15 cellular contexts compared by ENCODE assay signal in the genomic region with DNA sequence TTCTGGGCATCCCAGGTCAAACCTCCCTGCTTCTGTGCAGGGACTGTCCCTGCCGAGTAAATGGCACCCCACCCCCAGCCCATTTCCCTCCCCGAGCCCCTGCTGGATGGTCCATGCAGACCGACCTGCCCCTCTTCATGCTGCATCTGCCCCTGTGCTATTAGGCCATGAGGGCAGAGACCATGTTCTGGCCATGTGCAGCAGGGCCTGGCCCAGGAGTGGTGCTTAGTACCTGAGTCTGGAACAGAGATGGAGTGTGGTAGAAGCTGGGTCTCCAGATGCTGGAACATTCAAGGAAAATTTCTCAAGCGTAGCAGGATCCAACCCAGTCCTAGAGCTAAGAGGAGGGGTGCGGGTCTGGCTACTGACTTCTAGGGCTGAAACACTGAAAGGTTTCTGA.
"Had no signal": no experiment of that assay in that cellular context is flagged by ENCODE, and none has a peak within 500 bp of the region (broad histone marks: within the 10 kb centered on the region; RNA-seq: fewer than 3 reads in every experiment).

No MANE protein-coding gene starts in this region.

- H3K4me1 ChIP-seq: prostate gland, stomach, uterus had no signal

- H3K27ac ChIP-seq: hepatocyte, prostate gland, uterus had no signal

- ATAC-seq: activated CD8-positive, alpha-beta T cell treated with anti-CD3 and anti-CD28 coated beads, Interleukin-2, amount 10 ng/mL, durations not matched to agents 7 days and 5 days; naive thymus-derived CD4-positive, alpha-beta T cell; WTC11 had no signal

- H3K9me3 ChIP-seq: prostate gland, SK-N-SH, stomach, uterus had no signal

- DNase-seq: activated CD4-positive, alpha-beta T cell treated with anti-CD3 and anti-CD28 coated beads for 48 hours; activated CD8-positive, alpha-beta memory T cell treated with anti-CD3 and anti-CD28 coated beads, Interleukin-2, amount 50 U/mL, for 48 hours; activated CD8-positive, alpha-beta T cell treated with anti-CD3 and anti-CD28 coated beads, Interleukin-2, amount 10 ng/mL, durations not matched to agents 7 days and 5 days; activated naive CD4-positive, alpha-beta T cell treated with anti-CD3 and anti-CD28 coated beads, Interleukin-2, amount 10 ng/mL, durations not matched to agents 7 days and 5 days; cerebellar nuclear complex; naive thymus-derived CD4-positive, alpha-beta T cell; SK-N-SH; stimulated activated CD4-positive, alpha-beta T cell treated with anti-CD3 and anti-CD28 coated beads, Interleukin-4, amount 100 ng/mL, for 1 hour; stimulated activated CD8-positive, alpha-beta memory T cell treated with anti-CD3 and anti-CD28 coated beads, Interleukin-4, amount 100 ng/mL, for 48 hours; stomach; uterus had no signal

- H3K36me3 ChIP-seq: prostate gland, uterus had no signal

- H3K4me3 ChIP-seq: hepatocyte, lung, prostate gland, stomach, uterus had no signal

- H3K27me3 ChIP-seq: hepatocyte, uterus had no signal
